ENCODE assay signal across 8 cellular contexts in genomic region chr17:45228121-45228941, GRCh38. TPM values are rescaled to one million over a fixed set of nuclear protein-coding genes. Genes with fewer than 3 reads are reported as not detected.
DNase-seq lines count a peak whose midpoint lies in the region; ATAC-seq lines count a peak whose summit lies in the region.

No MANE protein-coding gene starts in this region.

- CTCF ChIA-PET in activated CD8-positive, alpha-beta memory T cell treated with anti-CD3 and anti-CD28 coated beads, Interleukin-2, amount 10 ng/mL, durations not matched to agents 7 days and 5 days (lab: Charles Lee), result interaction anchor here (0.7 to 16.1 kb wide), 13 partner anchors 5 to 93 kb away, joined by 3 to 386 read pairs (median 6); partner anchors contain the start of genes ACBD4, FMNL1, HEXIM1 and HEXIM2

- H3K36me3 Mint-ChIP-seq in activated CD8-positive, alpha-beta memory T cell treated with anti-CD3 and anti-CD28 coated beads, Interleukin-2, amount 10 ng/mL, durations not matched to agents 7 days and 5 days, result peaks cover 43% of the 10 kb centered on the region
- peaks cover 0 to 8% (median 8%) of the 10 kb centered on the region in 3 donors for H3K36me3 Mint-ChIP-seq in immature natural killer cell

- peak overlapping the region; percentile 100 for H3K27ac Mint-ChIP-seq in activated CD8-positive, alpha-beta memory T cell treated with anti-CD3 and anti-CD28 coated beads, Interleukin-2, amount 10 ng/mL, durations not matched to agents 7 days and 5 days
- peak overlapping the region; percentile 98 to 100 (median 99) for H3K27ac Mint-ChIP-seq in immature natural killer cell

- DNase-seq in activated CD4-positive, CD25-positive, alpha-beta regulatory T cell treated with anti-CD3 and anti-CD28 coated beads, Interleukin-2, amount 50 U/mL, for 72 hours, result peak; percentile 55
- DNase-seq in activated CD8-positive, alpha-beta memory T cell treated with anti-CD3 and anti-CD28 coated beads, Interleukin-2, amount 10 ng/mL, durations not matched to agents 7 days and 5 days, result peak; percentile 57
- no peak for DNase-seq in immature natural killer cell
- peak in 1 of 49 donors; percentile 91 for DNase-seq in substantia nigra (lab: John Stamatoyannopoulos, UW)
- no peak for DNase-seq in hippocampal formation (lab: John Stamatoyannopoulos, UW)

- ATAC-seq in activated CD4-positive, CD25-positive, alpha-beta regulatory T cell treated with anti-CD3 and anti-CD28 coated beads, Interleukin-2, amount 50 U/mL, for 24 hours, result no peak
- no peak for ATAC-seq in activated CD8-positive, alpha-beta memory T cell treated with anti-CD3 and anti-CD28 coated beads, Interleukin-2, amount 10 ng/mL, durations not matched to agents 7 days and 5 days
- ATAC-seq in HG02763 (IDR thresholded peaks at IDR 0.05; ENCODE audit: unreplicated experiment), result no peak
- no peak for ATAC-seq in GM18498 (IDR thresholded peaks at IDR 0.05; ENCODE audit: unreplicated experiment)

- peak overlapping the region; percentile 93 for H3K4me3 Mint-ChIP-seq in activated CD8-positive, alpha-beta memory T cell treated with anti-CD3 and anti-CD28 coated beads, Interleukin-2, amount 10 ng/mL, durations not matched to agents 7 days and 5 days
- peak overlapping the region; percentile 82 to 100 (median 88) for H3K4me3 Mint-ChIP-seq in immature natural killer cell

- no peaks in the 10 kb centered on the region for H3K27me3 Mint-ChIP-seq in activated CD8-positive, alpha-beta memory T cell treated with anti-CD3 and anti-CD28 coated beads, Interleukin-2, amount 10 ng/mL, durations not matched to agents 7 days and 5 days
- H3K27me3 Mint-ChIP-seq in immature natural killer cell (ENCODE audit: low read depth in 3 of 3), result peaks cover 26 to 58% (median 31%) of the 10 kb centered on the region in 3 donors

- peaks cover 71% of the 10 kb centered on the region for H3K4me1 Mint-ChIP-seq in activated CD8-positive, alpha-beta memory T cell treated with anti-CD3 and anti-CD28 coated beads, Interleukin-2, amount 10 ng/mL, durations not matched to agents 7 days and 5 days
- H3K4me1 Mint-ChIP-seq in immature natural killer cell, result peaks cover 92 to 94% of the 10 kb centered on the region in 2 donors

- H3K27ac ChIP-seq in substantia nigra (ENCODE audit: low read depth, low read length, poor library complexity, severe bottlenecking), result peak overlapping the region; percentile 67

- H3K9me3 Mint-ChIP-seq in activated CD8-positive, alpha-beta memory T cell treated with anti-CD3 and anti-CD28 coated beads, Interleukin-2, amount 10 ng/mL, durations not matched to agents 7 days and 5 days (ENCODE audit: low read depth), result no peaks in the 10 kb centered on the region
- no peaks in the 10 kb centered on the region for H3K9me3 Mint-ChIP-seq in immature natural killer cell

RNA-seq across cellular contexts. Expression of gene FMNL1, which starts 6.6 kb away (rescaled TPM):
- total RNA-seq in activated CD8-positive, alpha-beta memory T cell treated with anti-CD3 and anti-CD28 coated beads, Interleukin-2, amount 10 ng/mL, durations not matched to agents 7 days and 5 days, result 100 to 1,000 TPM; 482 to 504 TPM
- polyA plus RNA-seq in immature natural killer cell, result 10 to 100 TPM; 17.6 to 66.7 (median 25.3) TPM

RNA-seq across cellular contexts. Expression of gene SPATA32, which starts 33.6 kb away (rescaled TPM):
- total RNA-seq in activated CD8-positive, alpha-beta memory T cell treated with anti-CD3 and anti-CD28 coated beads, Interleukin-2, amount 10 ng/mL, durations not matched to agents 7 days and 5 days, result under 1 TPM; 0.23 to 0.49 TPM
- polyA plus RNA-seq in immature natural killer cell, result under 1 TPM in 1 of 3 donors, not detected in 2; 0.16 TPM

Comparison
In these comparisons a context has a peak if more than half of its experiments do, and no peak if none do; other contexts are left out.
1. DNase-seq: peak in activated CD4-positive, CD25-positive, alpha-beta regulatory T cell treated with anti-CD3 and anti-CD28 coated beads, Interleukin-2, amount 50 U/mL, for 72 hours (single experiment) and activated CD8-positive, alpha-beta memory T cell treated with anti-CD3 and anti-CD28 coated beads, Interleukin-2, amount 10 ng/mL, durations not matched to agents 7 days and 5 days (single experiment); none in immature natural killer cell (0 of 3) and hippocampal formation (0 of 2).